Comparison of ENCODE assay signal across 8 cellular contexts in genomic region chr20:51497542-51498467, GRCh38. TPM values are rescaled to one million over a fixed set of nuclear protein-coding genes. Genes with fewer than 3 reads are reported as not detected.
A peak's percentile ranks its signal among the peaks of the same experiment; 100 is the strongest.
DNase-seq lines count a peak whose midpoint lies in the region; ATAC-seq and TF ChIP-seq lines count a peak whose summit lies in the region.

No MANE protein-coding gene starts in this region.

- H3K4me2 ChIP-seq in Loucy (ENCODE audit: low read depth, low read length, poor library complexity, severe bottlenecking): peak overlapping the region; percentile 61

- peaks cover 32% of the 10 kb centered on the region; the same call in 1 of the 2 replicates for H3K36me3 ChIP-seq in Loucy (ENCODE audit: insufficient read depth, low read length)
- H3K36me3 ChIP-seq in mesodermal cell (ENCODE audit: control insufficient read depth, insufficient read depth, low read length): no peaks in the 10 kb centered on the region

- no peaks in the 10 kb centered on the region for H3K27me3 ChIP-seq in Loucy (ENCODE audit: insufficient read depth, low read length, poor library complexity, severe bottlenecking)
- peaks cover 58% of the 10 kb centered on the region for H3K27me3 ChIP-seq in foreskin keratinocyte

- TF ChIP-seq CTCF in GM13976 (IDR thresholded peaks at IDR 0.05; ENCODE audit: borderline replicate concordance, control extremely low read depth, extremely low read depth, insufficient read depth, missing control alignments) (no peak), Loucy (conservative IDR thresholded peaks at IDR 0.05; ENCODE audit: low read length) (no peak), foreskin keratinocyte (conservative IDR thresholded peaks at IDR 0.05) (no peak)

- H3K4me1 ChIP-seq in Loucy (ENCODE audit: insufficient read depth, low read length, poor library complexity, severe bottlenecking) (peaks cover 44% of the 10 kb centered on the region), mesodermal cell (ENCODE audit: control insufficient read depth, insufficient read depth, low read length, poor library complexity, severe bottlenecking) (peaks cover 17% of the 10 kb centered on the region), foreskin keratinocyte (no peaks in the 10 kb centered on the region)

- H3K9ac ChIP-seq in Loucy (ENCODE audit: low read depth, low read length, poor library complexity, severe bottlenecking): peak overlapping the region; percentile 57

- DNase-seq in GM13976 (ENCODE audit: low spot score): peak; percentile 71
- peak; percentile 80 to 82 for DNase-seq in activated T-cell treated with anti-CD3 and anti-CD28 coated beads, Interleukin-2, amount 50 U/mL, for 48 hours
- no peak for DNase-seq in NCI-H446 treated with DMSO at 0.1 percent for 48 hours (lab: John Stamatoyannopoulos, UW)
- no peak for DNase-seq in islet precursor cell
- no peak for DNase-seq in NCI-H526 (lab: John Stamatoyannopoulos, UW)
- no peak for DNase-seq in foreskin keratinocyte

- WGBS in mesodermal cell (ENCODE audit: insufficient coverage in 2 of 2), 2 experiments: 83 to 84% methylated on average over 10 to 11 of the region's 21 CpGs

- H2AFZ ChIP-seq in Loucy (ENCODE audit: low read length): no peak overlapping the region

- in situ Hi-C loops in GM13976 (cut with MboI; ENCODE audit: low sequenced_read_pairs, unreplicated experiment): no loop called here

- no peak for ATAC-seq in foreskin keratinocyte

- no peaks in the 10 kb centered on the region for H3K9me2 ChIP-seq in Loucy (replicated peaks; ENCODE audit: low read depth, low read length)

- peak overlapping the region; percentile 32 for H3K4me3 ChIP-seq in Loucy (ENCODE audit: low read length, poor library complexity, severe bottlenecking)
- H3K4me3 ChIP-seq in mesodermal cell (ENCODE audit: extremely low read depth, insufficient read depth, low read length, poor library complexity, severe bottlenecking): no peak overlapping the region

- no peaks in the 10 kb centered on the region for H3F3A ChIP-seq in Loucy (ENCODE audit: low read depth)

- H4K20me1 ChIP-seq in Loucy (ENCODE audit: insufficient read depth, low read length, poor library complexity, severe bottlenecking): peaks cover 3% of the 10 kb centered on the region

- H3K79me2 ChIP-seq in Loucy (ENCODE audit: insufficient read depth, low read length): peaks cover 49% of the 10 kb centered on the region

- H3K9me3 ChIP-seq in Loucy (ENCODE audit: insufficient read depth, low read depth, low read length) (no peaks in the 10 kb centered on the region), mesodermal cell (ENCODE audit: control insufficient read depth, low read length) (no peaks in the 10 kb centered on the region)

- H3K27ac ChIP-seq in mesodermal cell (ENCODE audit: low read depth, low read length, severe bottlenecking) (peak overlapping the region; percentile 66), foreskin keratinocyte (no peak overlapping the region)

RNA-seq across cellular contexts. Expression of gene NFATC2, which starts 44.7 kb away (rescaled TPM):
- polyA plus RNA-seq in mesodermal cell (2013, experiment 1 of 2): 3.4 TPM
- 1.9 TPM for polyA plus RNA-seq in mesodermal cell (2013, experiment 2 of 2)
- total RNA-seq in foreskin keratinocyte: under 0.01 TPM in 1 of 2 replicates, not detected in the other
- under 0.01 TPM in 1 of 2 replicates, not detected in the other for polyA plus RNA-seq in foreskin keratinocyte

Comparison
In these comparisons a context has a peak if more than half of its experiments do, and no peak if none do; other contexts are left out.
1. DNase-seq: peak in GM13976 (single experiment) and activated T-cell treated with anti-CD3 and anti-CD28 coated beads, Interleukin-2, amount 50 U/mL, for 48 hours (2 of 2); none in NCI-H446 treated with DMSO at 0.1 percent for 48 hours (single experiment), islet precursor cell (single experiment), NCI-H526 (0 of 2) and foreskin keratinocyte (0 of 2).